Comparison of ENCODE assay signal across 39 cellular contexts in the genomic region with DNA sequence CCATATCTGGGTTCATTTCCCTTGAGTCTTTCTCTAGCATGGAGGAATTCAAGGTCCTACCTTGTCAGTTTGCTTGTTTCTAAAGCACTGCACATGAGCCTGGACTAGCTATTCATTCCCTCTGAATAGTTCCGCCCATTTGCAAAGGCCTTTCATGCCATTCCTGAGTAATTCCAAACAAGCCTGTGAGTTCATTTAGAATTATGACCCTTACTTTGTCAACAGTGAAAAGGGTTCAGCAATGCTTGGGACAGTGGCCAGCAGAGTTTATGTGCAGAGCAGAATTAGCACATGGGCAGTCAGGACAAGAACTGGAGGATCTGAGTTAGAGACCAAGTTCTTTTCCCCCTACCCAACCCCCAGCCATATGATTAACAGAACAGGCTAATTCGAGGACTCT. TPM values are rescaled to one million over a fixed set of nuclear protein-coding genes. Genes with fewer than 3 reads are reported as not detected.
"Had no signal": no experiment of that assay in that cellular context is flagged by ENCODE, and none has a peak within 500 bp of the region (broad histone marks: within the 10 kb centered on the region; RNA-seq: fewer than 3 reads in every experiment).

No MANE protein-coding gene starts in this region.

- H3K9ac ChIP-seq: KMS-11 had no signal

- DNase-seq: Karpas-422, Kasumi-1, MG63, MM.1S, MV-4-11, NCI-H1048, NCI-H1092, NCI-H1092 treated with DMSO at 0.1 percent for 48 hours, NCI-H1105, NCI-H1105 treated with DMSO at 0.1 percent for 48 hours, NCI-H1417, NCI-H1417 treated with DMSO at 0.1 percent for 48 hours, NCI-H1436, NCI-H1436 treated with DMSO at 0.1 percent for 48 hours, NCI-H146, NCI-H1694, NCI-H1694 treated with DMSO at 0.1 percent for 48 hours, NCI-H187, NCI-H187 treated with DMSO at 0.1 percent for 48 hours, NCI-H1930, NCI-H2029, NCI-H2029 treated with DMSO at 0.1 percent for 48 hours, NCI-H2081, NCI-H2081 treated with DMSO at 0.1 percent for 48 hours, NCI-H2107, NCI-H2171, NCI-H2171 treated with DMSO at 0.1 percent for 48 hours, NCI-H2227 treated with DMSO at 0.1 percent for 48 hours, NCI-H226, NCI-H345, NCI-H446, NCI-H446 treated with DMSO at 0.1 percent for 48 hours, NCI-H510A, NCI-H510A treated with DMSO at 0.1 percent for 48 hours had no signal

- H3K27ac ChIP-seq: KMS-11 had no signal

- H3K4me2 ChIP-seq: KMS-11 had no signal

- H3K4me3 ChIP-seq: MG63 had no signal

- H3K36me3 ChIP-seq: MG63 had no signal

- H3K9me3 ChIP-seq: MG63 had no signal

RNA-seq across cellular contexts. Expression of a gene that starts 27.9 kb away (rescaled TPM):
- total RNA-seq: LHCN-M2, M059J, MCF 10A, NCI-H460 had no signal
